In genomic region chr17:38674749-38675615, GRCh38 we compare ENCODE assay signal across 8 cellular contexts. TPM values are rescaled to one million over a fixed set of nuclear protein-coding genes. Genes with fewer than 3 reads are reported as not detected.
DNase-seq lines count a peak whose midpoint lies in the region; ATAC-seq and TF ChIP-seq lines count a peak whose summit lies in the region.

TSS of gene EPOP (minus strand) at chr17:38674957. CDS start at chr17:38674495, 462 bp downstream.

- CTCF ChIA-PET in activated CD4-positive, alpha-beta T cell treated with anti-CD3 and anti-CD28 coated beads for 36 hours (lab: Charles Lee) = interaction anchor here (0.7 to 4.9 kb wide), 11 partner anchors 20 to 116 kb away, joined by 3 to 35 read pairs (median 5); partner anchors contain the start of gene PSMB3

- H3K4me3 Mint-ChIP-seq in activated CD4-positive, alpha-beta T cell treated with anti-CD3 and anti-CD28 coated beads for 36 hours = peak within 1 kb of the TSS; percentile 76

- H3K4me1 Mint-ChIP-seq in activated CD4-positive, alpha-beta T cell treated with anti-CD3 and anti-CD28 coated beads for 36 hours = peaks cover 47% of the 10 kb centered on the region

- H3K9me3 Mint-ChIP-seq in activated CD4-positive, alpha-beta T cell treated with anti-CD3 and anti-CD28 coated beads for 36 hours (ENCODE audit: low read depth) = no peaks in the 10 kb centered on the region

- H3K36me3 ChIP-seq in left lung = no peaks in the 10 kb centered on the region

- H3K36me3 Mint-ChIP-seq in activated CD4-positive, alpha-beta T cell treated with anti-CD3 and anti-CD28 coated beads for 36 hours (ENCODE audit: low read depth) = peaks cover 10% of the 10 kb centered on the region

- no peak for TF ChIP-seq CTCF in choroid plexus epithelial cell (conservative IDR thresholded peaks at IDR 0.05; ENCODE audit: low read depth, low read length)
- no peak for TF ChIP-seq CTCF in left lung (IDR thresholded peaks at IDR 0.05)

- peak within 1 kb of the TSS; percentile 50 for H3K4me3 ChIP-seq in choroid plexus epithelial cell (ENCODE audit: low read depth, low read length)
- H3K4me3 ChIP-seq in left lung = peak within 1 kb of the TSS; percentile 49 to 66

- DNase-seq in A172 (ENCODE audit: low spot score) = peak; percentile 61
- peak; percentile 84 for DNase-seq in NCI-H460 (ENCODE audit: extremely low read depth, low read depth)
- peak; percentile 96 for DNase-seq in activated CD4-positive, alpha-beta T cell treated with anti-CD3 and anti-CD28 coated beads for 36 hours
- DNase-seq in choroid plexus epithelial cell (ENCODE audit: low read depth) = peak; percentile 76
- peak; percentile 88 to 95 for DNase-seq in left lung
- DNase-seq in stimulated activated CD4-positive, alpha-beta T cell treated with anti-CD3 and anti-CD28 coated beads, Interleukin-2, amount 100 ng/mL, for 48 hours = peak; percentile 90 to 92

- H3K27ac Mint-ChIP-seq in activated CD4-positive, alpha-beta T cell treated with anti-CD3 and anti-CD28 coated beads for 36 hours = peak within 1 kb of the TSS; percentile 85

- POLR2A ChIA-PET in activated CD4-positive, alpha-beta T cell treated with anti-CD3 and anti-CD28 coated beads for 36 hours (lab: Charles Lee) = interaction anchor here (0.6 to 4.3 kb wide), 4 partner anchors 26 to 69 kb away, joined by 4 to 20 read pairs (median 5); no protein-coding TSS in a partner anchor

- H3K9me3 ChIP-seq in left lung = no peaks in the 10 kb centered on the region

- H3K27me3 ChIP-seq in left lung = peaks cover 39 to 63% of the 10 kb centered on the region in 2 donors

- ATAC-seq in GM18858 (IDR thresholded peaks at IDR 0.05; ENCODE audit: unreplicated experiment) (peak; percentile 36), HG03175 (IDR thresholded peaks at IDR 0.05; ENCODE audit: unreplicated experiment) (peak; percentile 59), left lung (peak; percentile 93)
- peak; percentile 78 for ATAC-seq in activated CD4-positive, alpha-beta T cell treated with anti-CD3 and anti-CD28 coated beads for 36 hours

- H3K27me3 Mint-ChIP-seq in activated CD4-positive, alpha-beta T cell treated with anti-CD3 and anti-CD28 coated beads for 36 hours = peaks cover 9% of the 10 kb centered on the region

- no peak within 1 kb of the TSS for H3K27ac ChIP-seq in left lung

- intact Hi-C loops in activated CD4-positive, alpha-beta T cell treated with anti-CD3 and anti-CD28 coated beads for 36 hours (cut with DNase I, micrococcal nuclease) = loop anchor here (1.0 to 10.0 kb wide), 11 partner anchors 26 to 480 kb away; partner anchors contain the start of genes CISD3 (in 1 of the 2), PIP4K2B (in 1 of the 2), PLXDC1 (in 1 of the 2) and PSMB3 (in 1 of the 2)
- intact Hi-C loops in left lung (cut with DNase I) = loop anchor here in 1 of 2 donors (5.0 kb wide), 1 partner anchor 62 kb away; no protein-coding TSS in a partner anchor

- peaks cover 15 to 47% of the 10 kb centered on the region in 2 donors for H3K4me1 ChIP-seq in left lung

RNA-seq across cellular contexts. Expression of gene EPOP, which starts in this region (rescaled TPM):
- 3.0 and 3.7 TPM in 2 replicates for total RNA-seq in A172 (2014; rRNA removed; shearing (Covaris generic))
- 9.5 and 11.6 TPM in 2 replicates for total RNA-seq in NCI-H460 (2014; rRNA removed; shearing (Covaris generic))
- 7.6 and 11.9 TPM in 2 replicates for polyA plus RNA-seq in NCI-H460 (2014; cell fraction: nucleus; rRNA removed)
- 10 to 100 TPM; 31.8 to 37.3 TPM for total RNA-seq in activated CD4-positive, alpha-beta T cell treated with anti-CD3 and anti-CD28 coated beads for 36 hours
- total RNA-seq in left lung = 1 to 10 TPM; 1.5 to 2.1 TPM

Comparison
In these comparisons a context has a peak if more than half of its experiments do, and no peak if none do; other contexts are left out.
1. ATAC-seq: peak in every context shown above with its lines; median percentile 93 in left lung; 78 in activated CD4-positive, alpha-beta T cell treated with anti-CD3 and anti-CD28 coated beads for 36 hours; 59 in HG03175; 36 in GM18858.